In the genomic region with DNA sequence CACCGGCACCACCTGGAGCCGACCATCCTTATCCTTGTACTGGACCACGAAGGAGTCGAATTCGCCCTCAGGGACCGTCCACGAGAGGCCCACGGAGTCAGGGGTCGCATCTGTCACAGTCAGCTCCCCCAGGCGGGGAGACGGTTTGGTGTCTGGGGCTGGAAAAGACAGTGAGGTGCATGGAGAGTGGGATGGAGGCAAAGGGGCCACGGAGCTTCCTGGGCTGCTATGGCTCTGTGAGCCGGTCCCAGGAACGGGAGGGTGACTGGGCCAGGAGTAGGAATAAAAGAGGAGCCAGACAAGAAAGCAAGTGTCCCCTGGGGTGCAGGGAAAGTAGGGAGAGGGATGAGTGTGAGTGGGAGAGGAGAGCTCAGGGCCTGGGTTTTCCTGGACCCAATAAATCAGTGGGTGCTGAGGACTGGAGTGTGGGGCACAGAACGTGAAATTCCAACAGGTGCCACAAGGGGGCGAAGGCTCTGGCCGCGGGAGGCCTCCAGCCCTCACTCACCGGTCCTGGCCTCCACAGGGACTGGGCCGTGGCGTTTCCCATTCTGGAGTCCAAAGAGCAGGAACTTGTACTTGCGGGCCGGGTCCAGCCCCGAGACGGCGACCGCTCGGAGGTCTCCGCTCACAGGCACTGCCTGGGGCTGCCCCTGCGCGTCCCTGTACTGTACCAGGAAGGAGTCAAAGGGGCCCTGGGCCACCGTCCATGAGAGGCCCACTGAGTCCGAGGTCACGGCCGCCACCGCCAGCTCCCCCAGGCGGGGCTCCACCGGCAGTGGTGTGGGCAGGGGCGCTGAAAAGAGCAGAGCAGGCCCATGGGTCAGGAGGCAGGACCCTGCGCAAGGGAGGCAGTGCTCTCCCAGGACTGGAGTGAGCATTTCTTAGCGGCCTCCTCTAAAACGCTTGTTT, we compare ENCODE assay signal across 8 cellular contexts. TPM values are rescaled to one million over a fixed set of nuclear protein-coding genes. Genes with fewer than 3 reads are reported as not detected.
DNase-seq lines count a peak whose midpoint lies in the region; ATAC-seq, FAIRE-seq and TF ChIP-seq lines count a peak whose summit lies in the region.

No MANE protein-coding gene starts in this region.

- intact Hi-C loops in pancreas (cut with DNase I) = no loop called here
- intact Hi-C loops in transverse colon (cut with DNase I; ENCODE audit: low total_unique reads) = no loop called here

- 40 to 51% methylated on average over 35 to 42 of the region's 42 CpGs for whole genome bisulfite sequencing in pancreas, 2 donors
- 51 to 100% methylated on average over 2 to 42 of the region's 42 CpGs for WGBS in transverse colon (ENCODE audit: low coverage in 1 of 2), 2 donors

- no peak overlapping the region for H3K27ac ChIP-seq in pancreas
- H3K27ac ChIP-seq in transverse colon = peak overlapping the region; percentile 36 to 79 (median 57)

- no peaks in the 10 kb centered on the region for H3K9me3 ChIP-seq in pancreas
- no peaks in the 10 kb centered on the region for H3K9me3 ChIP-seq in transverse colon

- TF ChIP-seq EP300 in transverse colon (IDR thresholded peaks at IDR 0.05; ENCODE audit: low read depth) = no peak

- FAIRE-seq in pancreas (lab: Jason Lieb, UNC) = no peak

- H3K4me3 ChIP-seq in pancreas (no peak overlapping the region), transverse colon (no peak overlapping the region)

- H3K36me3 ChIP-seq in pancreas (no peaks in the 10 kb centered on the region), transverse colon (no peaks in the 10 kb centered on the region)

- peak; percentile 69 for DNase-seq in Ammon's horn (ENCODE audit: low spot score)
- DNase-seq in H4 (ENCODE audit: low spot score) = peak; percentile 42
- peak; percentile 53 for DNase-seq in RPMI7951 (ENCODE audit: low read depth)
- peak; percentile 45 for DNase-seq in activated effector memory CD4-positive, alpha-beta T cell treated with Interleukin-2 at 50 U/mL for 16 hours
- peak; percentile 63 for DNase-seq in germinal center (ENCODE audit: low spot score)
- peak; percentile 63 to 92 (median 81) for DNase-seq in pancreas
- DNase-seq in transverse colon = peak; percentile 80
- no peak for DNase-seq in GF-D8 (lab: John Stamatoyannopoulos, UW)

- ATAC-seq in pancreas = peak; percentile 84 to 94 (median 88)

- TF ChIP-seq POLR2A in transverse colon (IDR thresholded peaks at IDR 0.05) = no peak

- in situ Hi-C loops in transverse colon (cut with MboI; ENCODE audit: low pct_ligation_motif_present in 1 of 4, low pct_unique_long_range_greater_than_20kb in 1 of 4, low sequenced_read_pairs in 3 of 4) = no loop called here

- peak; percentile 74 to 93 (median 90) for TF ChIP-seq CTCF in pancreas (IDR thresholded peaks at IDR 0.05)
- peak; percentile 84 to 92 (median 87) for TF ChIP-seq CTCF in transverse colon (IDR thresholded peaks at IDR 0.05)

- no peaks in the 10 kb centered on the region for H3K27me3 ChIP-seq in pancreas
- H3K27me3 ChIP-seq in transverse colon = no peaks in the 10 kb centered on the region

- H3K4me1 ChIP-seq in pancreas = no peaks in the 10 kb centered on the region
- H3K4me1 ChIP-seq in transverse colon = peaks cover 3 to 16% (median 9%) of the 10 kb centered on the region in 4 donors

RNA-seq across cellular contexts. Expression of gene CYP21A2, which starts 9.9 kb away (rescaled TPM):
- 0.48 TPM in 1 of 2 replicates, not detected in the other for total RNA-seq in H4 (2014; rRNA removed; shearing (Covaris generic))
- not detected in 2 replicates for total RNA-seq in RPMI7951 (2014; rRNA removed; shearing (Covaris generic))
- total RNA-seq in pancreas (1 to 10 TPM in 1 of 6 donors, under 1 TPM in 5; 0.23 to 1.5 (median 0.71) TPM), transverse colon (under 1 TPM in 3 of 4 donors, not detected in 1; 0.27 to 0.64 (median 0.40) TPM)
- 1 to 10 TPM; 1.3 to 2.7 TPM for polyA plus RNA-seq in pancreas

RNA-seq across cellular contexts. Expression of gene C4B, which starts 33.5 kb away (rescaled TPM):
- 6.5 and 10.9 TPM in 2 replicates for total RNA-seq in H4 (2014; rRNA removed; shearing (Covaris generic))
- total RNA-seq in RPMI7951 (2014; rRNA removed; shearing (Covaris generic)) = 0.68 and 0.72 TPM in 2 replicates
- total RNA-seq in pancreas = 100 to 1,000 TPM in 4 of 6 donors, 10 to 100 TPM in 2; 15.3 to 665 (median 166) TPM
- 100 to 1,000 TPM in 1 of 2 donors, 10 to 100 TPM in 1; 46.1 to 137 TPM for polyA plus RNA-seq in pancreas
- total RNA-seq in transverse colon = 100 to 1,000 TPM in 1 of 4 donors, 10 to 100 TPM in 3; 20.3 to 137 (median 64.0) TPM

Comparison
In these comparisons a context has a peak if more than half of its experiments do, and no peak if none do; other contexts are left out.
1. H3K27ac ChIP-seq: peak in transverse colon (4 of 4); none in pancreas (0 of 4).